Comparison of ENCODE assay signal across 8 cellular contexts in genomic region chr12:9741726-9742125, GRCh38. TPM values are rescaled to one million over a fixed set of nuclear protein-coding genes. Genes with fewer than 3 reads are reported as not detected.
DNase-seq lines count a peak whose midpoint lies in the region; ATAC-seq and TF ChIP-seq lines count a peak whose summit lies in the region.

No MANE protein-coding gene starts in this region.

- H3K4me1 Mint-ChIP-seq in activated naive CD8-positive, alpha-beta T cell treated with anti-CD3 and anti-CD28 coated beads for 36 hours = peaks cover 57% of the 10 kb centered on the region

- H3K4me1 ChIP-seq in OCI-LY1 (ENCODE audit: insufficient read depth, low read length, severe bottlenecking) = peaks cover 66% of the 10 kb centered on the region

- H3K9me3 ChIP-seq in OCI-LY1 (ENCODE audit: low read length) = no peaks in the 10 kb centered on the region

- no peaks in the 10 kb centered on the region for H3K79me2 ChIP-seq in OCI-LY1 (ENCODE audit: insufficient read depth, low read length)

- H3K4me3 ChIP-seq in GM12864 (ENCODE audit: low read depth, low read length) (no peak overlapping the region), OCI-LY1 (ENCODE audit: low read depth, low read length, poor library complexity, severe bottlenecking) (no peak overlapping the region)

- H2AFZ ChIP-seq in OCI-LY1 (ENCODE audit: low read length) = no peak overlapping the region

- peak overlapping the region; percentile 74 for H3K27ac ChIP-seq in OCI-LY1 (ENCODE audit: low read depth, low read length, poor library complexity, severe bottlenecking)

- H3K9me3 Mint-ChIP-seq in activated naive CD8-positive, alpha-beta T cell treated with anti-CD3 and anti-CD28 coated beads for 36 hours = peaks cover 10% of the 10 kb centered on the region

- no peaks in the 10 kb centered on the region for H3K27me3 Mint-ChIP-seq in activated naive CD8-positive, alpha-beta T cell treated with anti-CD3 and anti-CD28 coated beads for 36 hours

- no peaks in the 10 kb centered on the region for H3K27me3 ChIP-seq in OCI-LY1 (ENCODE audit: insufficient read depth, low read length)

- peak; percentile 71 for ATAC-seq in HG02571 (IDR thresholded peaks at IDR 0.05; ENCODE audit: unreplicated experiment)

- peak overlapping the region; percentile 70 for H3K4me3 Mint-ChIP-seq in activated naive CD8-positive, alpha-beta T cell treated with anti-CD3 and anti-CD28 coated beads for 36 hours

- no peaks in the 10 kb centered on the region; the same call in 1 of the 2 replicates for H3F3A ChIP-seq in OCI-LY1 (ENCODE audit: insufficient read depth, low read length)

- DNase-seq in GM12864 (ENCODE audit: low read depth) (peak; percentile 82), globus pallidus (ENCODE audit: low spot score) (no peak), NCI-H82 treated with DMSO at 0.1 percent for 48 hours (lab: John Stamatoyannopoulos, UW; ENCODE audit: unreplicated experiment) (no peak), dedifferentiated amniotic fluid mesenchymal stem cell (ENCODE audit: extremely low spot score) (no peak), cerebellar cortex (ENCODE audit: low spot score) (no peak)
- DNase-seq in activated naive CD8-positive, alpha-beta T cell treated with anti-CD3 and anti-CD28 coated beads for 36 hours = peak; percentile 73

- H4K20me1 ChIP-seq in OCI-LY1 (ENCODE audit: insufficient read depth, low read length) = no peaks in the 10 kb centered on the region

- peaks cover 16% of the 10 kb centered on the region for H3K36me3 Mint-ChIP-seq in activated naive CD8-positive, alpha-beta T cell treated with anti-CD3 and anti-CD28 coated beads for 36 hours

- peak overlapping the region; percentile 85 for H3K27ac Mint-ChIP-seq in activated naive CD8-positive, alpha-beta T cell treated with anti-CD3 and anti-CD28 coated beads for 36 hours

- H3K9me2 ChIP-seq in OCI-LY1 (ENCODE audit: low read depth, low read length) = no peaks in the 10 kb centered on the region

- H3K36me3 ChIP-seq in OCI-LY1 (ENCODE audit: insufficient read depth, low read length) = no peaks in the 10 kb centered on the region

- TF ChIP-seq CTCF in GM12864 (IDR thresholded peaks at IDR 0.05; ENCODE audit: low read depth, low read length, missing control alignments) (no peak), OCI-LY1 (IDR thresholded peaks at IDR 0.05; ENCODE audit: low read length) (no peak)

- peak overlapping the region; percentile 23; the same call in 1 of the 2 replicates for H3K9ac ChIP-seq in OCI-LY1 (ENCODE audit: low read length)

- H3K4me2 ChIP-seq in OCI-LY1 (ENCODE audit: low read length) = peak overlapping the region; percentile 43

RNA-seq across cellular contexts. Expression of gene CLECL1, which starts 8.8 kb away (rescaled TPM):
- total RNA-seq in activated naive CD8-positive, alpha-beta T cell treated with anti-CD3 and anti-CD28 coated beads for 36 hours = 1 to 10 TPM; 6.4 to 7.0 TPM

RNA-seq across cellular contexts. Expression of gene CD69, which starts 19.0 kb away (rescaled TPM):
- total RNA-seq in activated naive CD8-positive, alpha-beta T cell treated with anti-CD3 and anti-CD28 coated beads for 36 hours = 100 to 1,000 TPM; 143 to 152 TPM

Comparison
In these comparisons a context has a peak if more than half of its experiments do, and no peak if none do; other contexts are left out.
1. DNase-seq: peak in GM12864 (single experiment) and activated naive CD8-positive, alpha-beta T cell treated with anti-CD3 and anti-CD28 coated beads for 36 hours (single experiment); none in globus pallidus (single experiment), NCI-H82 treated with DMSO at 0.1 percent for 48 hours (single experiment), dedifferentiated amniotic fluid mesenchymal stem cell (single experiment) and cerebellar cortex (single experiment).